1 cellular context compared by ENCODE assay signal in the genomic region with DNA sequence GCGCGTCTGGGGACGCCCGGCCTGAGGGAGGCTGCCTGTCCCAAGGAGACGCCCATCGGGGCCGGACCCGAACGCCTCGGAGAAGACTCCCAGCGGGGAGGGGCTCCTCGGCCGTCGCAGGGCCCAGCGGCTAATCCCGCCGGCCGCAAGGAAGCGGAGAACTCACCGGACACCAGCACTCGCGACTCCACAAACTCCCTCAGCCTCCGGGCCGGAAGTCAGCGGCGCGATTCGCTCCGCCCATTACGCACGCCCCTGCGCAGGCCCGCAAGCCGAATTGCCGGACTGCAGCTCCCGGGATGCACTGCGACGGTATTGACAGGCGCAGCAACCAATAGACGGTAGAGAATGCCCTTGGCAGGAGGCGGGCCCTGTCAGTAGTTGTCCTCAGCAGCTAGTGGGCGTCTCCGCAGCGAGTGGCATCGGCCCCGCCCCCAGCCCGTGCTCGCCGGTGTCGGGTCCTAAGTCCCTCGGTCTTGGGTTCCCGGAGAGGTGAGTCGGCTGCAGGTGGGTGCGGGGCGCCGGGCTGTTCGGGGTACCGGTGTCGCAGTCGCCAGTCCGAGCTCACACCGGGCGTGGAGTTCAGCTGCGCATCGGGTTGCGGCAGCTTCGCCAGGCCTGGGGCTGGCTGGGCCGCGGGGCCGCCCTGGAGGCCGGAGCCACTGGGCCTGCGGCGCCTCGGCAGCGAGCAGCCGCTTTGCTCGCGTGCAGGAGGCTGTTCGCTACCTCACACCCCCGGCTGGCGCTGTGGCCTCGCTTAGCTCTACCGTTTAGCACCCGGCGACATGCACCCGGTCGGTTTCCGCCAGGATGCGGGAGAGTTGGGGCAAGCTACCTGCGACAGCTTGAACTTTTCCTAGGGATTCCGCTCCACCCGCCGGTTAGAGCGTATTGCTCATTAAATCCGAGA.
TF ChIP-seq lines count a peak whose summit lies in the region.

Gene ZNF174 (plus strand): TSS at position 437 of the 910 bp plus-strand sequence. CDS start 790 bp downstream, outside the sequence.
Gene ZSCAN32 (minus strand): TSS at position 226 of the 910 bp plus-strand sequence. CDS start 3,447 bp downstream, outside the sequence.

TF ChIP-seq in HepG2, 621 proteins besides CTCF, POLR2A, EP300 and RAD21 (continued from another document):
- TF ChIP-seq, protein P1, sequence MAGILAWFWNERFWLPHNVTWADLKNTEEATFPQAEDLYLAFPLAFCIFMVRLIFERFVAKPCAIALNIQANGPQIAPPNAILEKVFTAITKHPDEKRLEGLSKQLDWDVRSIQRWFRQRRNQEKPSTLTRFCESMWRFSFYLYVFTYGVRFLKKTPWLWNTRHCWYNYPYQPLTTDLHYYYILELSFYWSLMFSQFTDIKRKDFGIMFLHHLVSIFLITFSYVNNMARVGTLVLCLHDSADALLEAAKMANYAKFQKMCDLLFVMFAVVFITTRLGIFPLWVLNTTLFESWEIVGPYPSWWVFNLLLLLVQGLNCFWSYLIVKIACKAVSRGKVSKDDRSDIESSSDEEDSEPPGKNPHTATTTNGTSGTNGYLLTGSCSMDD (CRISPR knock-in tag; IDR thresholded peaks at IDR 0.05), result no peak
